ENCODE assay signal across 11 cellular contexts in genomic region chr10:128191847-128192246, GRCh38.
"Had no signal": no experiment of that assay in that cellular context is flagged by ENCODE, and none has a peak within 500 bp of the region (broad histone marks: within the 10 kb centered on the region; RNA-seq: fewer than 3 reads in every experiment).

No MANE protein-coding gene starts in this region.

- ATAC-seq: foreskin keratinocyte; naive thymus-derived CD8-positive, alpha-beta T cell had no signal

- H3K36me3 ChIP-seq: thyroid gland had no signal

- DNase-seq: activated B cell treated with CpG ODN at 0.5 μM for 24 hours; activated CD4-positive, alpha-beta T cell treated with anti-CD3 and anti-CD28 coated beads, Interleukin-2, amount 50 U/mL, for 1 hour; activated gamma-delta T cell; activated T-cell treated with anti-CD3 and anti-CD28 coated beads, Interleukin-2, amount 50 U/mL, for 1 hour; anterior cingulate cortex; mammary epithelial cell; naive thymus-derived CD8-positive, alpha-beta T cell; posterior cingulate gyrus; thyroid gland had no signal

- H3K9me3 ChIP-seq: thyroid gland had no signal

- H3K27me3 ChIP-seq: foreskin keratinocyte, thyroid gland had no signal

- H3K4me3 ChIP-seq: skin epidermis, thyroid gland had no signal

- H3K4me1 ChIP-seq: foreskin keratinocyte, thyroid gland had no signal

- H3K27ac ChIP-seq: foreskin keratinocyte, skin epidermis, thyroid gland had no signal
